In the genomic region with DNA sequence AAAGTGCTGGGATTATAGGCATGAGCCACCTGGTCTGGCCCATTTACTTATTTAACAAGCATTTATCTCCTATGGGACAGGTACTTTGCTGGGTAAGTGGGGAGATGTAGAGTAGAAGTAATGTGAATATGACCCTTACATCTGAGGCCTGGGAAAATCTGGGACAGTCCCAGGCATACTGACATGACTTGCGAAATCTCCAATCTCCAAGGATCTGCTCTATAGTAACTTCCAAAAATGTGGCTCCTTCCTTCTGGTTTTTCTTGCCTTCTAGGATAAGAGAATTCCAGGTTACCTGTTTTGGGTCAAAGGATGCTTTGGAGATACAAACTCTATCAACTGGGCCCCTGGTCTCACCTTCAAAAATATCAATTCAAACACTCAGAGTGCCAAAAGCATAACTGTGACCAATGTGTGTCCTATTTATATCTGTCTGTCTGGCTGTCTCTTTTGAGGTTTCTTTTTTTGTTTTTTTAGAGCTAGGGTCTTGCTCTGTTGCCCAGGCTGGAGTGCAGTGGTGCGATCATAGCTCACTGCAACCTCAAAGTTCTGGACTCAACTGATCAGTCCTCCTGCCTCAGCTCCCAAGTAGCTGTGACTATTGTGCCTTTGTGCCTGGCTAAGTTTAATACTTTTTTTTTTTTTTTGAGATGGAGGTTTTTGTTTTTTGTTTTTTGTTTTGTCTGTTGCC, we compare ENCODE assay signal across 1 cellular context.
TF ChIP-seq lines count a peak whose summit lies in the region.

No MANE protein-coding gene starts in this region.

TF ChIP-seq in IMR-90, 13 proteins besides CTCF, POLR2A, EP300 and RAD21:
- 0 out of 2 replicates have a peak, but pooled peaks have one; percentile 17 for TF ChIP-seq CEBPB (IDR thresholded peaks at IDR 0.05; ENCODE audit: low read depth, low read length)
- TF ChIP-seq, protein P1, sequence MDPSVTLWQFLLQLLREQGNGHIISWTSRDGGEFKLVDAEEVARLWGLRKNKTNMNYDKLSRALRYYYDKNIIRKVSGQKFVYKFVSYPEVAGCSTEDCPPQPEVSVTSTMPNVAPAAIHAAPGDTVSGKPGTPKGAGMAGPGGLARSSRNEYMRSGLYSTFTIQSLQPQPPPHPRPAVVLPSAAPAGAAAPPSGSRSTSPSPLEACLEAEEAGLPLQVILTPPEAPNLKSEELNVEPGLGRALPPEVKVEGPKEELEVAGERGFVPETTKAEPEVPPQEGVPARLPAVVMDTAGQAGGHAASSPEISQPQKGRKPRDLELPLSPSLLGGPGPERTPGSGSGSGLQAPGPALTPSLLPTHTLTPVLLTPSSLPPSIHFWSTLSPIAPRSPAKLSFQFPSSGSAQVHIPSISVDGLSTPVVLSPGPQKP (IDR thresholded peaks at IDR 0.05; ENCODE audit: borderline replicate concordance, low read depth, low read length) = no peak
TF ChIP-seq in IMR-90: peak in this region for 1.
